ENCODE assay signal across 26 cellular contexts in the genomic region with DNA sequence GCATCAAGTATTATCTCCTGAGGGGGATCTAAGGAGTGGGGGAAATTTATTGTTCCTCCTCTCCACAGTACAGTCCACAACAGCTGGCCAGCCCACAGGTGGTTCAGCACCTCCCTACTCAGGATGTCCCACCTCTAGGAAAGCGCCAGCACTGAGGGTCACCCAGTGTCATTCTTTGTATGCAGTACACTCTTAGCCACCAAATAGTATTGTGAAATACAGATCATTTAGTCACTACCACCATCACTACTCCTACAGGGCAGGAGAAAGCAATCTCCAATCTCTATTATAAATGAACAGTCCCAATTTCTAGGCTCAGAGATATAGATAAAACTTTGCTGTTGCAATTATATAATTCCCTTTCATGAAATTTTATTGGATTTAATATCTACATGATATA. TPM values are rescaled to one million over a fixed set of nuclear protein-coding genes. Genes with fewer than 3 reads are reported as not detected.
"Had no signal": no experiment of that assay in that cellular context is flagged by ENCODE, and none has a peak within 500 bp of the region (broad histone marks: within the 10 kb centered on the region; RNA-seq: fewer than 3 reads in every experiment).

No MANE protein-coding gene starts in this region.

- H3K4me2 ChIP-seq: PC-9 had no signal

- H3K4me3 Mint-ChIP-seq: activated CD8-positive, alpha-beta T cell treated with anti-CD3 and anti-CD28 coated beads, Interleukin-2, amount 10 ng/mL, durations not matched to agents 7 days and 5 days; activated naive CD4-positive, alpha-beta T cell treated with anti-CD3 and anti-CD28 coated beads for 36 hours; activated naive CD8-positive, alpha-beta T cell; activated T-cell treated with anti-CD3 and anti-CD28 coated beads, Interleukin-2, amount 50 U/mL, for 24 hours; activated T-helper 1 cell treated with anti-CD3 and anti-CD28 coated beads, Interleukin-12 subunit alpha, Interleukin-12 subunit beta, Interleukin-2, Interleukin-4 antibody, amounts not matched to agents 30 ng/mL and 10 ng/mL and 1 ng/mL, durations not matched to agents 14 hours and 24 hours and 36 hours; central memory CD8-positive, alpha-beta T cell; T-helper 17 cell; WTC11 had no signal

- H3K9me3 Mint-ChIP-seq: activated naive CD4-positive, alpha-beta T cell treated with anti-CD3 and anti-CD28 coated beads for 36 hours; activated T-cell treated with anti-CD3 and anti-CD28 coated beads, Interleukin-2, amount 50 U/mL, for 24 hours; activated T-helper 1 cell treated with anti-CD3 and anti-CD28 coated beads, Interleukin-12 subunit alpha, Interleukin-12 subunit beta, Interleukin-2, Interleukin-4 antibody, amounts not matched to agents 30 ng/mL and 10 ng/mL and 1 ng/mL, durations not matched to agents 14 hours and 24 hours and 36 hours; brain; central memory CD8-positive, alpha-beta T cell; WTC11 had no signal

- FAIRE-seq: astrocyte had no signal

- H3K4me3 ChIP-seq: PC-9 had no signal

- DNase-seq: activated CD4-positive, alpha-beta T cell treated with anti-CD3 and anti-CD28 coated beads for 48 hours; activated CD4-positive, alpha-beta T cell treated with anti-CD3 and anti-CD28 coated beads, Interleukin-2, amount 50 U/mL, for 4 hours; activated CD4-positive, CD25-positive, alpha-beta regulatory T cell treated with anti-CD3 and anti-CD28 coated beads, Interleukin-2, amount 50 U/mL, for 72 hours; activated CD8-positive, alpha-beta T cell treated with anti-CD3 and anti-CD28 coated beads, Interleukin-2, amount 10 ng/mL, durations not matched to agents 7 days and 5 days; activated gamma-delta T cell; activated naive CD4-positive, alpha-beta T cell treated with anti-CD3 and anti-CD28 coated beads for 36 hours; activated T-cell treated with anti-CD3 and anti-CD28 coated beads, Interleukin-2, amount 50 U/mL, for 24 hours; amygdala; Karpas-422; MM.1S; NCI-H1105; NCI-H1436; NCI-H1694 treated with DMSO at 0.1 percent for 48 hours; NCI-H2029 treated with DMSO at 0.1 percent for 48 hours; NCI-H446; NCI-H524; PC-9; SHP77 treated with DMSO at 0.1 percent for 48 hours; T-helper 17 cell; T-helper 9 cell had no signal

- H2AFZ ChIP-seq: PC-9 had no signal

- H3K27ac ChIP-seq: PC-9 had no signal

- ATAC-seq: activated CD8-positive, alpha-beta T cell treated with anti-CD3 and anti-CD28 coated beads, Interleukin-2, amount 10 ng/mL, durations not matched to agents 7 days and 5 days; T-helper 17 cell; WTC11 had no signal

- H3K36me3 Mint-ChIP-seq: WTC11 had no signal

- H3K27me3 Mint-ChIP-seq: activated naive CD8-positive, alpha-beta T cell; activated T-cell treated with anti-CD3 and anti-CD28 coated beads, Interleukin-2, amount 50 U/mL, for 24 hours; brain; central memory CD8-positive, alpha-beta T cell; T-helper 17 cell had no signal

- H3K27ac Mint-ChIP-seq: activated CD8-positive, alpha-beta T cell treated with anti-CD3 and anti-CD28 coated beads, Interleukin-2, amount 10 ng/mL, durations not matched to agents 7 days and 5 days; activated naive CD4-positive, alpha-beta T cell treated with anti-CD3 and anti-CD28 coated beads for 36 hours; activated naive CD8-positive, alpha-beta T cell; activated T-cell treated with anti-CD3 and anti-CD28 coated beads, Interleukin-2, amount 50 U/mL, for 24 hours; activated T-helper 1 cell treated with anti-CD3 and anti-CD28 coated beads, Interleukin-12 subunit alpha, Interleukin-12 subunit beta, Interleukin-2, Interleukin-4 antibody, amounts not matched to agents 30 ng/mL and 10 ng/mL and 1 ng/mL, durations not matched to agents 14 hours and 24 hours and 36 hours; brain; T-helper 17 cell; WTC11 had no signal

RNA-seq across cellular contexts. Expression of gene SCUBE3, which starts 39.5 kb away (rescaled TPM):
- total RNA-seq: activated naive CD4-positive, alpha-beta T cell treated with anti-CD3 and anti-CD28 coated beads for 36 hours; activated T-helper 1 cell treated with anti-CD3 and anti-CD28 coated beads, Interleukin-12 subunit alpha, Interleukin-12 subunit beta, Interleukin-2, Interleukin-4 antibody, amounts not matched to agents 30 ng/mL and 10 ng/mL and 1 ng/mL, durations not matched to agents 14 hours and 24 hours and 36 hours; T-helper 17 cell had no signal
